ENCODE assay signal across 8 cellular contexts in the genomic region with DNA sequence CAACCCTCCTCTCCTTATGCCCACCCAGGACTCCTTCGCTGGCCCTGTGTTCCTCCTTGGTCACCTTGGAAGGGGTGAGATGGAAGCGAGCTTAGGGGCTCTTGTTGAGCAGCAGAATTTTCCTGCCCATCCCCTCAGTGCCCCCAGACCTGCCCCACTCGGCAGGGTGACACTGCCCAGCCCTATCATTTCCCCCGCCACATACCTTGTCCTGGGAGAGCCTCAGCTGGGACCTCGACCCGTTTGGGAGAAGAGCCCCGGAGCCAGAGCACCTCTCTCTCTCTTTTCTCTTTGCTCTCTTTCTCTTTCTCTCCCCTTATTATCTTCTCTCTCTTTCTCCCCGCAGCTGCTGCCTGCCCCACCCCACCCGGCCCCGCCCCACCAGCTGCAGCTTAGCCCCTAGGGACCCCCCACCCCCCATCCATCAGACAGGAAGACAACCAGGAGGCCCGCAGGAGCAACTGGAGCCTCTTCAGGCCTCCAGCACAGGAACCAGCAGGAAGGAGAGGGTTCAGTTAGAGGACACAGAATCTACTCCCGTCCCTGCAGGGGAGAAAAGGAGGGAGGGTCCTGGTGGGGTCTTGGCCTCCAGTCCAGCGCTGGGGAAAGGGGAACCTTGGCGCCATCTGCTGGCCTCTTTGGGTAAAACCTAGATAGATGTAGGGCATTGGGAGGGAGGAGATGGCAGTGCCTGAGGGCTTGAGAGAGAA. TPM values are rescaled to one million over a fixed set of nuclear protein-coding genes. Genes with fewer than 3 reads are reported as not detected.
DNase-seq lines count a peak whose midpoint lies in the region; ATAC-seq and TF ChIP-seq lines count a peak whose summit lies in the region.

No MANE protein-coding gene starts in this region.

- intact Hi-C loops in Calu3 (cut with micrococcal nuclease; ENCODE audit: unreplicated experiment) (loop anchor here (10.0 kb wide), 1 partner anchor 468 kb away; no protein-coding TSS in a partner anchor), Panc1 (cut with micrococcal nuclease; ENCODE audit: unreplicated experiment) (loop anchor here (10.0 kb wide), 2 partner anchors 212 to 428 kb away; partner anchors contain the start of gene AZIN2)

- no peak overlapping the region for H3K4me3 Mint-ChIP-seq in Calu3 (ENCODE audit: low read depth, unreplicated experiment)

- H3K9me3 Mint-ChIP-seq in Calu3 (ENCODE audit: low read depth, unreplicated experiment), result no peaks in the 10 kb centered on the region

- H3K4me3 ChIP-seq in Panc1 (ENCODE audit: low read depth in 2 of 2, low read length in 2 of 2) (no peak overlapping the region), foreskin fibroblast (ENCODE audit: low read depth in 1 of 2, low read length in 2 of 2) (no peak overlapping the region), thoracic aorta (no peak overlapping the region)

- DNase-seq in Calu3, result peak; percentile 68
- DNase-seq in KBM-7, result peak; percentile 83
- no peak for DNase-seq in Panc1 (ENCODE audit: low read depth, low spot score)
- peak; percentile 43 for DNase-seq in activated T-helper 1 cell treated with Interleukin-2 at 50 U/mL for 16 hours (ENCODE audit: low read depth)
- peak in 1 of 2 donors; percentile 65 for DNase-seq in foreskin fibroblast
- DNase-seq in nucleus accumbens (lab: John Stamatoyannopoulos, UW), result peak in 38 of 56 donors; percentile 14 to 85 (median 48)
- no peak for DNase-seq in thoracic aorta (ENCODE audit: low spot score)

- in situ Hi-C loops in KBM-7 (cut with MboI; ENCODE audit: low pct_unique_long_range_greater_than_20kb, low sequenced_read_pairs) (no loop called here), Panc1 (cut with HindIII; ENCODE audit: low pct_unique_long_range_greater_than_20kb, low sequenced_read_pairs) (no loop called here)

- H3K27ac ChIP-seq in Panc1 (ENCODE audit: low read length), result no peak overlapping the region
- H3K27ac ChIP-seq in thoracic aorta, result no peak overlapping the region

- H3K27me3 ChIP-seq in Panc1 (ENCODE audit: control insufficient read depth, insufficient read depth, low read length), result peaks cover 4% of the 10 kb centered on the region
- no peaks in the 10 kb centered on the region for H3K27me3 ChIP-seq in thoracic aorta (replicated peaks; ENCODE audit: insufficient read depth)

- H3K27me3 Mint-ChIP-seq in Calu3 (ENCODE audit: unreplicated experiment), result peaks cover 71% of the 10 kb centered on the region

- ATAC-seq in Panc1, result peak; percentile 48; the same call in 1 of the 2 replicates
- ATAC-seq in thoracic aorta (ENCODE audit: insufficient number of reproducible peaks, low FRiP score, low read depth), result no peak
- no peak for ATAC-seq in GM21360 (IDR thresholded peaks at IDR 0.05; ENCODE audit: unreplicated experiment)

- peaks cover 19% of the 10 kb centered on the region for H3K36me3 Mint-ChIP-seq in Calu3 (ENCODE audit: insufficient read depth, unreplicated experiment)

- peaks cover 14% of the 10 kb centered on the region for H3K4me1 ChIP-seq in Panc1 (ENCODE audit: control insufficient read depth, insufficient read depth, low read length)
- peaks cover 6 to 36% of the 10 kb centered on the region in 2 donors for H3K4me1 ChIP-seq in thoracic aorta (ENCODE audit: control insufficient read depth in 1 of 2, low read depth in 2 of 2)

- H3K9me3 ChIP-seq in Panc1 (ENCODE audit: control insufficient read depth, insufficient read depth, low read depth, low read length), result no peaks in the 10 kb centered on the region
- H3K9me3 ChIP-seq in thoracic aorta, result no peaks in the 10 kb centered on the region

- H3K4me1 Mint-ChIP-seq in Calu3 (ENCODE audit: low read depth, unreplicated experiment), result peaks cover 13% of the 10 kb centered on the region

- H3K27ac Mint-ChIP-seq in Calu3 (ENCODE audit: unreplicated experiment), result no peak overlapping the region

- no peaks in the 10 kb centered on the region for H3K36me3 ChIP-seq in Panc1 (ENCODE audit: control insufficient read depth, insufficient read depth, low read length)
- H3K36me3 ChIP-seq in thoracic aorta, result no peaks in the 10 kb centered on the region

- POLR2A ChIA-PET in Panc1 (lab: Charles Lee), result no interaction called here

- no TSS peak for BruUV-seq in Calu3 (replicated peaks; lab: Mats Ljungman, UMichigan)
- no TSS peak for BruUV-seq in Panc1 (replicated peaks; lab: Mats Ljungman, UMichigan)

- TF ChIP-seq CTCF in Calu3 (IDR thresholded peaks at IDR 0.05; ENCODE audit: unreplicated experiment) (peak; percentile 69), Panc1 (IDR thresholded peaks at IDR 0.05) (peak; percentile 94), foreskin fibroblast (IDR thresholded peaks at IDR 0.05; ENCODE audit: low read depth, low read length) (peak; percentile 81), thoracic aorta (IDR thresholded peaks at IDR 0.05) (peak; percentile 81)

- CTCF ChIA-PET in Calu3 (lab: Charles Lee) (interaction anchor here (0.7 to 1.5 kb wide), 2 partner anchors 160 to 208 kb away, joined by 3 to 4 read pairs; partner anchors contain the start of gene AZIN2), Panc1 (lab: Charles Lee) (interaction anchor here (0.7 to 1.7 kb wide), 5 partner anchors 11 to 266 kb away, joined by 3 to 4 read pairs (median 3); no protein-coding TSS in a partner anchor)

RNA-seq across cellular contexts. Expression of gene FNDC5, which starts 1.6 kb away (rescaled TPM):
- total RNA-seq in Calu3 (2022) (0.15 TPM in 1 of 2 replicates, not detected in the other), Panc1 (2021; ENCODE audit: unreplicated experiment) (2.6 TPM), thoracic aorta (10 to 100 TPM in 1 of 2 donors, 1 to 10 TPM in 1; 6.2 to 18.8 TPM)
- polyA plus RNA-seq in Panc1 (2012; ENCODE audit: insufficient read length), result 3.5 TPM

RNA-seq across cellular contexts. Expression of gene HPCA, which starts 13.9 kb away (rescaled TPM):
- total RNA-seq in Calu3 (2022) (not detected in 2 replicates), Panc1 (2021; ENCODE audit: unreplicated experiment) (1.2 TPM), thoracic aorta (not detected)
- polyA plus RNA-seq in Panc1 (2012; ENCODE audit: insufficient read length), result 1.7 TPM

RNA-seq across cellular contexts. Expression of gene TMEM54, which starts 28.8 kb away (rescaled TPM):
- total RNA-seq in Calu3 (2022) (95.9 and 117 TPM in 2 replicates), Panc1 (2021; ENCODE audit: unreplicated experiment) (61.5 TPM), thoracic aorta (10 to 100 TPM; 28.1 to 56.6 TPM)
- 133 TPM for polyA plus RNA-seq in Panc1 (2012; ENCODE audit: insufficient read length)

RNA-seq across cellular contexts. Expression of gene S100PBP, which starts 54.9 kb away (rescaled TPM):
- total RNA-seq in Calu3 (2022) (57.4 and 61.1 TPM in 2 replicates), Panc1 (2021; ENCODE audit: unreplicated experiment) (55.4 TPM), thoracic aorta (10 to 100 TPM; 44.3 to 46.1 TPM)
- polyA plus RNA-seq in Panc1 (2012; ENCODE audit: insufficient read length), result 25.8 TPM

RNA-seq across cellular contexts. Expression of gene YARS1, which starts 55.2 kb away (rescaled TPM):
- total RNA-seq in Calu3 (2022), result 186 and 188 TPM in 2 replicates
- total RNA-seq in Panc1 (2021; ENCODE audit: unreplicated experiment), result 120 TPM
- polyA plus RNA-seq in Panc1 (2012; ENCODE audit: insufficient read length), result 184 TPM
- 10 to 100 TPM; 62.5 to 74.9 TPM for total RNA-seq in thoracic aorta

Comparison
In these comparisons a context has a peak if more than half of its experiments do, and no peak if none do; other contexts are left out.
1. DNase-seq: peak in Calu3 (single experiment), KBM-7 (single experiment), activated T-helper 1 cell treated with Interleukin-2 at 50 U/mL for 16 hours (single experiment) and nucleus accumbens (38 of 56); none in Panc1 (single experiment) and thoracic aorta (single experiment).
2. Peak in every context shown above with its lines, with median percentiles within 50 percentile points of each other: CTCF ChIP-seq.